In the genomic region with DNA sequence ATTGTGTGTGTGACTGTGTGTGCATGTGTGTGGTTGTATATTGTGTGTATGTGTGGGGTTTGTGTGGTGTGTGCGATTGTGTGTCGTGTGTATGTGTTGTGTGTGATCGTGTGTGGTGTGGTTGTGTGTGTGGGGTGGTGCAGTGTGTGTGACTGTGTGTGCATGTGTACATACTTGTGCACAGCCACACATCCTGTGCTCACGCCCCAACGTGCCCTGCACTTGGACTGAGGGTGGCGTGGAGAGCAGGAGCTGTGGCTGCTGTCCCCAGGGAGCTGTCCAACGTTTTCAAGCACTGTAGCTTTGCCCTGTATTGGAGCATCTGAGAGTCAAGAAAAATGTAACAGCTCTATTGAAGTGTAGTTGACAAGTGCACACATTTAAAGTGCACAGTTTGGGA, we compare ENCODE assay signal across 14 cellular contexts.
DNase-seq lines count a peak whose midpoint lies in the region; ATAC-seq, FAIRE-seq and TF ChIP-seq lines count a peak whose summit lies in the region.
"Had no signal": no experiment of that assay in that cellular context is flagged by ENCODE, and none has a peak within 500 bp of the region (broad histone marks: within the 10 kb centered on the region; RNA-seq: fewer than 3 reads in every experiment).

No MANE protein-coding gene starts in this region.

- FAIRE-seq in A549 (lab: Jason Lieb, UNC), result no peak

- H4K20me1 ChIP-seq in HCT116 (ENCODE audit: insufficient read depth) (no peaks in the 10 kb centered on the region), hepatocyte (ENCODE audit: insufficient read depth, poor library complexity, severe bottlenecking) (no peaks in the 10 kb centered on the region)
- H4K20me1 ChIP-seq: BLaER1 treated with 17β-estradiol and CSF1 and Interleukin-3, amounts not matched to agents 10 nM and 100 nM had no signal

- H3K4me2 ChIP-seq in A549 (no peak overlapping the region), HCT116 (ENCODE audit: low read length) (no peak overlapping the region), hepatocyte (no peak overlapping the region)
- H3K4me2 ChIP-seq: BLaER1 treated with 17β-estradiol and CSF1 and Interleukin-3, amounts not matched to agents 10 nM and 100 nM had no signal

- no peaks in the 10 kb centered on the region for H3K36me3 Mint-ChIP-seq in activated CD8-positive, alpha-beta T cell treated with anti-CD3 and anti-CD28 coated beads, Interleukin-2, amount 10 ng/mL, durations not matched to agents 7 days and 5 days (ENCODE audit: low read depth)
- H3K36me3 Mint-ChIP-seq: brain had no signal

- H3K4me3 Mint-ChIP-seq in activated CD8-positive, alpha-beta T cell treated with anti-CD3 and anti-CD28 coated beads, Interleukin-2, amount 10 ng/mL, durations not matched to agents 7 days and 5 days, result no peak overlapping the region
- H3K4me3 Mint-ChIP-seq: brain had no signal

- H3K4me3 ChIP-seq in A549, result no peak overlapping the region
- no peak overlapping the region for H3K4me3 ChIP-seq in HCT116 (replicated peaks in 1 of 2; ENCODE audit: low read depth in 1 of 2, low read length in 2 of 2)
- no peak overlapping the region for H3K4me3 ChIP-seq in hepatocyte
- H3K4me3 ChIP-seq: BLaER1 treated with 17β-estradiol and CSF1 and Interleukin-3, amounts not matched to agents 10 nM and 100 nM; HAP-1 had no signal

- H3K9me3 ChIP-seq in A549 (no peaks in the 10 kb centered on the region; the same call in 2 of the 3 replicates), HCT116 (ENCODE audit: control insufficient read depth in 1 of 2, insufficient read depth in 1 of 2, low read depth in 1 of 2, low read length in 2 of 2) (peaks cover 0 to 7% of the 10 kb centered on the region in 2 experiments; a peak in 1 of 4 replicates), hepatocyte (ENCODE audit: low read depth) (no peaks in the 10 kb centered on the region)
- H3K9me3 ChIP-seq: HAP-1 had no signal

- no peaks in the 10 kb centered on the region for H3K4me1 Mint-ChIP-seq in activated CD8-positive, alpha-beta T cell treated with anti-CD3 and anti-CD28 coated beads, Interleukin-2, amount 10 ng/mL, durations not matched to agents 7 days and 5 days (ENCODE audit: low read depth)
- H3K4me1 Mint-ChIP-seq: brain had no signal

- ATAC-seq in A549, result peak; percentile 52 to 74; a peak in 4 of 6 replicates
- no peak for ATAC-seq in HCT116
- peak; percentile 74 for ATAC-seq in activated CD8-positive, alpha-beta T cell treated with anti-CD3 and anti-CD28 coated beads, Interleukin-2, amount 10 ng/mL, durations not matched to agents 7 days and 5 days
- ATAC-seq in GM18870 (IDR thresholded peaks at IDR 0.05; ENCODE audit: unreplicated experiment), result no peak
- ATAC-seq in HG02885 (IDR thresholded peaks at IDR 0.05; ENCODE audit: poor library complexity, unreplicated experiment), result no peak
- ATAC-seq: SK-N-SH treated with all-trans-retinoic acid at 6 μM for 48 hours had no signal

- CTCF ChIA-PET in A549 (lab: Yijun Ruan, JAX) (no interaction called here), HCT116 (lab: Charles Lee) (no interaction called here)
- CTCF ChIA-PET in activated CD8-positive, alpha-beta T cell treated with anti-CD3 and anti-CD28 coated beads, Interleukin-2, amount 10 ng/mL, durations not matched to agents 7 days and 5 days (lab: Charles Lee), result no interaction called here

- H2AFZ ChIP-seq in HCT116 (ENCODE audit: low read depth, low read length, poor library complexity, severe bottlenecking), result no peak overlapping the region
- no peak overlapping the region for H2AFZ ChIP-seq in hepatocyte

- H3K27me3 Mint-ChIP-seq in activated CD8-positive, alpha-beta T cell treated with anti-CD3 and anti-CD28 coated beads, Interleukin-2, amount 10 ng/mL, durations not matched to agents 7 days and 5 days (ENCODE audit: low read depth), result peaks cover 2% of the 10 kb centered on the region

- no TSS peak for BruUV-seq in HCT116 (replicated peaks; lab: Mats Ljungman, UMichigan)

- H3K79me2 ChIP-seq in HCT116 (ENCODE audit: insufficient read depth, low read length), result no peaks in the 10 kb centered on the region
- H3K79me2 ChIP-seq in hepatocyte, result no peaks in the 10 kb centered on the region

- intact Hi-C loops in HCT116 (cut with micrococcal nuclease), result no loop called here

- TF ChIP-seq RAD21 in A549 (conservative IDR thresholded peaks at IDR 0.05 in 1 of 2, IDR thresholded peaks at IDR 0.05 in 1 of 2), result no peak
- no peak for TF ChIP-seq RAD21 in HCT116 (IDR thresholded peaks at IDR 0.05; ENCODE audit: low read depth)

- TF ChIP-seq POLR2A in A549 (IDR thresholded peaks at IDR 0.05; ENCODE audit: low read length) (no peak), HCT116 (IDR thresholded peaks at IDR 0.05; ENCODE audit: borderline replicate concordance, extremely low read depth, insufficient read depth, insufficient read length) (no peak)

- H3K27ac Mint-ChIP-seq in activated CD8-positive, alpha-beta T cell treated with anti-CD3 and anti-CD28 coated beads, Interleukin-2, amount 10 ng/mL, durations not matched to agents 7 days and 5 days, result no peak overlapping the region
- H3K27ac Mint-ChIP-seq: brain had no signal

- TF ChIP-seq CTCF in A549 (IDR thresholded peaks at IDR 0.05) (no peak), HCT116 (IDR thresholded peaks at IDR 0.05 in 2 of 3, conservative IDR thresholded peaks at IDR 0.05 in 1 of 3; ENCODE audit: borderline replicate concordance in 1 of 3, insufficient read depth in 1 of 3, low read depth in 2 of 3, low read length in 2 of 3) (no peak), hepatocyte (IDR thresholded peaks at IDR 0.05; ENCODE audit: poor library complexity) (no peak)

- no peak for TF ChIP-seq EP300 in A549 (IDR thresholded peaks at IDR 0.05)

- RAD21 ChIA-PET in HCT116 (lab: Charles Lee; ENCODE audit: low non-redundant PET in 1 of 2, low total read pairs in 2 of 2, uncharacterized antibody in 2 of 2, unreplicated experiment in 2 of 2), result no interaction called here

- H3K36me3 ChIP-seq in HCT116 (ENCODE audit: control insufficient read depth in 1 of 2, insufficient read depth in 2 of 2, low read length in 2 of 2) (no peaks in the 10 kb centered on the region), hepatocyte (replicated peaks; ENCODE audit: insufficient read depth, low read depth) (no peaks in the 10 kb centered on the region)
- H3K36me3 ChIP-seq: BLaER1 treated with 17β-estradiol and CSF1 and Interleukin-3, amounts not matched to agents 10 nM and 100 nM; HAP-1 had no signal

- H3K9ac ChIP-seq in HCT116 (ENCODE audit: low read length), result no peak overlapping the region
- H3K9ac ChIP-seq: BLaER1 treated with 17β-estradiol and CSF1 and Interleukin-3, amounts not matched to agents 10 nM and 100 nM had no signal

- H3K27me3 ChIP-seq in HCT116 (ENCODE audit: insufficient read depth, low read length) (peaks cover 10% of the 10 kb centered on the region; the same call in 1 of the 2 replicates), hepatocyte (no peaks in the 10 kb centered on the region)
- H3K27me3 ChIP-seq: BLaER1 treated with 17β-estradiol and CSF1 and Interleukin-3, amounts not matched to agents 10 nM and 100 nM had no signal

- H3K4me1 ChIP-seq in A549, result no peaks in the 10 kb centered on the region
- H3K4me1 ChIP-seq in HCT116 (ENCODE audit: control insufficient read depth in 1 of 2, insufficient read depth in 2 of 2, low read length in 2 of 2), result no peaks in the 10 kb centered on the region
- no peaks in the 10 kb centered on the region for H3K4me1 ChIP-seq in hepatocyte (ENCODE audit: insufficient read depth)
- H3K4me1 ChIP-seq: HAP-1 had no signal

- POLR2A ChIA-PET in A549 (lab: Yijun Ruan, JAX), result no interaction called here
- POLR2A ChIA-PET in HCT116 (lab: Charles Lee), result no interaction called here
- POLR2A ChIA-PET in activated CD8-positive, alpha-beta T cell treated with anti-CD3 and anti-CD28 coated beads, Interleukin-2, amount 10 ng/mL, durations not matched to agents 7 days and 5 days (lab: Charles Lee), result no interaction called here

- no peaks in the 10 kb centered on the region for H3K9me2 ChIP-seq in HCT116 (ENCODE audit: insufficient read depth)
- H3K9me2 ChIP-seq in hepatocyte (replicated peaks; ENCODE audit: insufficient read depth), result no peaks in the 10 kb centered on the region

- no peaks in the 10 kb centered on the region for H3K9me3 Mint-ChIP-seq in activated CD8-positive, alpha-beta T cell treated with anti-CD3 and anti-CD28 coated beads, Interleukin-2, amount 10 ng/mL, durations not matched to agents 7 days and 5 days (ENCODE audit: insufficient read depth)

- DNase-seq in A549 (ENCODE audit: low read depth in 1 of 2, low spot score in 1 of 2) (peak in 1 of 2 experiments; percentile 38), HCT116 (ENCODE audit: low read depth, low spot score) (no peak), hepatocyte (ENCODE audit: low spot score) (peak; percentile 49), NCI-H526 treated with DMSO at 0.1 percent for 48 hours (lab: John Stamatoyannopoulos, UW) (no peak), NCI-H2107 (lab: John Stamatoyannopoulos, UW) (no peak)
- DNase-seq in activated CD8-positive, alpha-beta T cell treated with anti-CD3 and anti-CD28 coated beads, Interleukin-2, amount 10 ng/mL, durations not matched to agents 7 days and 5 days, result peak; percentile 45
- DNase-seq: NCI-H510A treated with DMSO at 0.1 percent for 48 hours; stimulated activated CD4-positive, alpha-beta T cell treated with anti-CD3 and anti-CD28 coated beads, Interleukin-4, amount 100 ng/mL, for 24 hours had no signal

- H3K27ac ChIP-seq in A549 (no peak overlapping the region), HCT116 (ENCODE audit: low read depth, low read length) (no peak overlapping the region), hepatocyte (no peak overlapping the region)
- H3K27ac ChIP-seq: BLaER1 treated with 17β-estradiol and CSF1 and Interleukin-3, amounts not matched to agents 10 nM and 100 nM had no signal

- WGBS in A549 (ENCODE audit: missing lambda C conversion rate), result 55% methylated on average over 7 of the region's 7 CpGs
- WGBS in hepatocyte (ENCODE audit: low lambda C conversion rate, missing lambda C conversion rate), result 57% methylated on average over 7 of the region's 7 CpGs

TF ChIP-seq in A549, 52 proteins besides CTCF, POLR2A, EP300 and RAD21 (continues in another document):
- TF ChIP-seq JUNB (IDR thresholded peaks at IDR 0.05), result no peak

Comparison
In these comparisons a context has a peak if more than half of its experiments do, and no peak if none do; other contexts are left out.
1. ATAC-seq: peak in A549 (2 of 2) and activated CD8-positive, alpha-beta T cell treated with anti-CD3 and anti-CD28 coated beads, Interleukin-2, amount 10 ng/mL, durations not matched to agents 7 days and 5 days (single experiment); none in HCT116 (single experiment), GM18870 (single experiment) and HG02885 (single experiment).
2. DNase-seq: peak in activated CD8-positive, alpha-beta T cell treated with anti-CD3 and anti-CD28 coated beads, Interleukin-2, amount 10 ng/mL, durations not matched to agents 7 days and 5 days (single experiment) and hepatocyte (single experiment); none in HCT116 (single experiment), NCI-H526 treated with DMSO at 0.1 percent for 48 hours (single experiment) and NCI-H2107 (single experiment).
3. Of the 6 proteins assayed by ChIP-seq in both A549 and HCT116: peak only in A549: none; only in HCT116: none; in both: REST; in neither: 5.